8 cellular contexts compared by ENCODE assay signal in genomic region chr16:8660841-8661301, GRCh38. TPM values are rescaled to one million over a fixed set of nuclear protein-coding genes. Genes with fewer than 3 reads are reported as not detected.
DNase-seq lines count a peak whose midpoint lies in the region; ATAC-seq, FAIRE-seq and TF ChIP-seq lines count a peak whose summit lies in the region.

No MANE protein-coding gene starts in this region.

- FAIRE-seq in bronchial epithelial cell (lab: Jason Lieb, UNC): peak; percentile 13

- no peak overlapping the region for H3K4me3 ChIP-seq in bronchial epithelial cell (ENCODE audit: low read depth, low read length)

- peak; percentile 63 for DNase-seq in AG08396 (ENCODE audit: low spot score)
- peak; percentile 20 for DNase-seq in NCI-H1694 (lab: John Stamatoyannopoulos, UW)
- DNase-seq in UCSD-AML1 (lab: John Stamatoyannopoulos, UW; ENCODE audit: unreplicated experiment): peak; percentile 72
- peak; percentile 48 for DNase-seq in bronchial epithelial cell (ENCODE audit: low read depth)
- DNase-seq in islet precursor cell: peak; percentile 87
- peak; percentile 46 for DNase-seq in stimulated activated CD4-positive, alpha-beta T cell treated with anti-CD3 and anti-CD28 coated beads, Interleukin-1b, Interleukin-23, amount 100 ng/mL, for 48 hours

- ATAC-seq in GM18867 (IDR thresholded peaks at IDR 0.05; ENCODE audit: unreplicated experiment) (peak; percentile 60), GM21717 (IDR thresholded peaks at IDR 0.05; ENCODE audit: unreplicated experiment) (no peak)

- H3K36me3 ChIP-seq in bronchial epithelial cell (ENCODE audit: control insufficient read depth, insufficient read depth, low read length): no peaks in the 10 kb centered on the region

- peaks cover 2% of the 10 kb centered on the region for H3K27me3 ChIP-seq in bronchial epithelial cell (ENCODE audit: control insufficient read depth, insufficient read depth, low read length)

- TF ChIP-seq CTCF in bronchial epithelial cell (IDR thresholded peaks at IDR 0.05; ENCODE audit: insufficient read depth, low read length, severe bottlenecking): peak; percentile 77

RNA-seq across cellular contexts. Expression of gene ABAT, which starts 13.5 kb away (rescaled TPM):
- total RNA-seq in bronchial epithelial cell: 1.4 and 2.6 TPM in 2 replicates

RNA-seq across cellular contexts. Expression of gene METTL22, which starts 39.4 kb away (rescaled TPM):
- total RNA-seq in bronchial epithelial cell: 14.5 and 21.0 TPM in 2 replicates

Comparison
In these comparisons a context has a peak if more than half of its experiments do, and no peak if none do; other contexts are left out.
1. DNase-seq: peak in every context shown above with its lines; median percentile 87 in islet precursor cell; 72 in UCSD-AML1; 63 in AG08396; 48 in bronchial epithelial cell; 46 in stimulated activated CD4-positive, alpha-beta T cell treated with anti-CD3 and anti-CD28 coated beads, Interleukin-1b, Interleukin-23, amount 100 ng/mL, for 48 hours; 20 in NCI-H1694.